28 cellular contexts compared by ENCODE assay signal in genomic region chr10:35322636-35323035, GRCh38.
"Had no signal": no experiment of that assay in that cellular context is flagged by ENCODE, and none has a peak within 500 bp of the region (broad histone marks: within the 10 kb centered on the region; RNA-seq: fewer than 3 reads in every experiment).

No MANE protein-coding gene starts in this region.

- H3K27me3 ChIP-seq: neural progenitor cell, ovary, right lobe of liver, sigmoid colon, stomach, thyroid gland, tibial nerve, upper lobe of left lung, vagina had no signal

- H3K4me1 Mint-ChIP-seq: nephron, neural progenitor cell had no signal

- H3K4me3 ChIP-seq: neural progenitor cell, ovary, psoas muscle, right lobe of liver, sigmoid colon, stomach, thoracic aorta, thyroid gland, tibial nerve, upper lobe of left lung, vagina had no signal

- H3K4me2 ChIP-seq: neural progenitor cell had no signal

- H3K4me1 ChIP-seq: parathyroid adenoma, right lobe of liver, thyroid gland, tibial nerve, upper lobe of left lung, vagina had no signal

- H3K36me3 ChIP-seq: neural progenitor cell, ovary, right lobe of liver, thyroid gland had no signal

- DNase-seq: natural killer cell; occipital lobe; ovary; posterior cingulate gyrus; psoas muscle; right cardiac atrium; right lobe of liver; sigmoid colon; small intestine; stimulated activated CD4-positive, alpha-beta T cell treated with anti-CD3 and anti-CD28 coated beads, Interleukin-15, amount 100 ng/mL, for 24 hours; stimulated activated CD4-positive, alpha-beta T cell treated with anti-CD3 and anti-CD28 coated beads, Interleukin-2, amount 100 ng/mL, for 24 hours; stimulated activated CD4-positive, alpha-beta T cell treated with anti-CD3 and anti-CD28 coated beads, Interleukin-2, amount 100 ng/mL, for 48 hours; stimulated activated CD4-positive, alpha-beta T cell treated with anti-CD3 and anti-CD28 coated beads, Interleukin-4, amount 100 ng/mL, for 24 hours; stimulated activated naive B cell treated with anti-CD40 and anti-IgM and Interleukin-4, amounts not matched to agents 10 μg/mL and 1 μg/mL and 100 μg/mL, for 72 hours; stimulated activated naive CD4-positive, alpha-beta T cell treated with Interleukin-2 at 50 U/mL for 16 hours; stomach; thyroid gland; trophoblast cell; upper lobe of left lung had no signal

- H3K9ac ChIP-seq: neural progenitor cell, parathyroid adenoma had no signal

- H3K27ac Mint-ChIP-seq: natural killer cell; nephron; neural progenitor cell; progenitor cell of endocrine pancreas; stimulated activated effector memory CD8-positive, alpha-beta T cell treated with anti-CD3 and anti-CD28 coated beads, Interleukin-12 subunit alpha, Interleukin-12 subunit beta, amount 100 ng/mL, for 72 hours; stimulated activated naive B cell treated with anti-CD40 and anti-IgM and Interleukin-4, amounts not matched to agents 10 μg/mL and 1 μg/mL and 100 μg/mL, for 72 hours; stimulated activated naive CD8-positive, alpha-beta T cell treated with anti-CD3 and anti-CD28 coated beads, Interleukin-15, Interleukin-2, amounts not matched to agents 100 ng/mL and 50 ng/mL, for 24 hours had no signal

- H3K9me3 Mint-ChIP-seq: natural killer cell; stimulated activated effector memory CD8-positive, alpha-beta T cell treated with anti-CD3 and anti-CD28 coated beads, Interleukin-12 subunit alpha, Interleukin-12 subunit beta, amount 100 ng/mL, for 72 hours; stimulated activated naive CD8-positive, alpha-beta T cell treated with anti-CD3 and anti-CD28 coated beads, Interleukin-15, Interleukin-2, amounts not matched to agents 100 ng/mL and 50 ng/mL, for 24 hours had no signal

- H3K4me3 Mint-ChIP-seq: natural killer cell; nephron; neural progenitor cell; stimulated activated effector memory CD8-positive, alpha-beta T cell treated with anti-CD3 and anti-CD28 coated beads, Interleukin-12 subunit alpha, Interleukin-12 subunit beta, amount 100 ng/mL, for 72 hours; stimulated activated naive B cell treated with anti-CD40 and anti-IgM and Interleukin-4, amounts not matched to agents 10 μg/mL and 1 μg/mL and 100 μg/mL, for 72 hours; stimulated activated naive CD8-positive, alpha-beta T cell treated with anti-CD3 and anti-CD28 coated beads, Interleukin-15, Interleukin-2, amounts not matched to agents 100 ng/mL and 50 ng/mL, for 24 hours had no signal

- ATAC-seq: natural killer cell; psoas muscle; right cardiac atrium; right lobe of liver; stimulated activated effector memory CD8-positive, alpha-beta T cell treated with anti-CD3 and anti-CD28 coated beads, Interleukin-12 subunit alpha, Interleukin-12 subunit beta, amount 100 ng/mL, for 72 hours; stimulated activated naive B cell treated with anti-CD40 and anti-IgM and Interleukin-4, amounts not matched to agents 10 μg/mL and 1 μg/mL and 100 μg/mL, for 72 hours had no signal

- H3K27ac ChIP-seq: neural progenitor cell, ovary, parathyroid adenoma, psoas muscle, right lobe of liver, sigmoid colon, stomach, thoracic aorta, thyroid gland, tibial nerve, upper lobe of left lung, vagina had no signal

- H3K27me3 Mint-ChIP-seq: progenitor cell of endocrine pancreas; stimulated activated naive B cell treated with anti-CD40 and anti-IgM and Interleukin-4, amounts not matched to agents 10 μg/mL and 1 μg/mL and 100 μg/mL, for 72 hours; stimulated activated naive CD8-positive, alpha-beta T cell treated with anti-CD3 and anti-CD28 coated beads, Interleukin-15, Interleukin-2, amounts not matched to agents 100 ng/mL and 50 ng/mL, for 24 hours had no signal

- H3K9me3 ChIP-seq: ovary, right lobe of liver, sigmoid colon, thoracic aorta, thyroid gland, vagina had no signal

- H2AFZ ChIP-seq: neural progenitor cell, parathyroid adenoma had no signal
